In the genomic region with DNA sequence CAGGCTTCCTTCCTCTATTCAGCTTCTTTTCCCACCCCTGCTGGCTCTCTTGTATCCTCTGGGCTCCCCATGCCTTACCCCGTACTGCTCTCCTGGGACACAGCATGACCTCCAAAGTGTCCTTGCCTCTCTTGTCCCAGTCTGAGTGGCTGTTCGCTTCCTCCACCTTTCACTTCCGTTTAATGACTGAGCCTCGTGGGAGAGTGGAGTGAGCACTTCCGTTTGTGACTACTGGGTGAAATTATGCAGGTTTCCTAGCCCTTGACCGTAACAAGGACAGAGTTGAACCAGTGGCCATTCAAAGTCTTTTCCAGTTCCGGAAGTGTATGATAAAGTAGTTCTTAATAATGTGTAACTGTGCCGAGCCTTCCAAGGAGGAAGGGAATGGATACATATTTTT, we compare ENCODE assay signal across 8 cellular contexts.
A peak's percentile ranks its signal among the peaks of the same experiment; 100 is the strongest.
DNase-seq lines count a peak whose midpoint lies in the region; ATAC-seq and TF ChIP-seq lines count a peak whose summit lies in the region.

No MANE protein-coding gene starts in this region.

- TF ChIP-seq CTCF in brain microvascular endothelial cell (IDR thresholded peaks at IDR 0.05; ENCODE audit: low read depth, low read length, missing control alignments) (no peak), vagina (IDR thresholded peaks at IDR 0.05) (no peak)

- H3K4me3 ChIP-seq in brain microvascular endothelial cell (ENCODE audit: low read depth, low read length): no peak overlapping the region
- H3K4me3 ChIP-seq in vagina: no peak overlapping the region

- H3K4me1 ChIP-seq in vagina: peaks cover 86% of the 10 kb centered on the region

- H3K36me3 ChIP-seq in brain microvascular endothelial cell (replicated peaks) (no peaks in the 10 kb centered on the region), vagina (no peaks in the 10 kb centered on the region)

- H3K27me3 ChIP-seq in brain microvascular endothelial cell (replicated peaks): no peaks in the 10 kb centered on the region
- no peaks in the 10 kb centered on the region for H3K27me3 ChIP-seq in vagina

- ATAC-seq in GM19463 (IDR thresholded peaks at IDR 0.05; ENCODE audit: unreplicated experiment): peak; percentile 86
- peak; percentile 88 for ATAC-seq in HG03175 (IDR thresholded peaks at IDR 0.05; ENCODE audit: unreplicated experiment)

- no peak for TF ChIP-seq POLR2A in vagina (IDR thresholded peaks at IDR 0.05)

- H3K27ac ChIP-seq in brain microvascular endothelial cell (no peak overlapping the region), vagina (no peak overlapping the region)

- DNase-seq in brain microvascular endothelial cell (peak; percentile 35), renal cortical epithelial cell (ENCODE audit: low read depth) (peak; percentile 76), activated gamma-delta T cell treated with Interleukin-2 at 50 U/mL for 16 hours (no peak), NCI-H187 (lab: John Stamatoyannopoulos, UW) (no peak), vagina (ENCODE audit: extremely low spot score in 2 of 2) (no peak), middle frontal gyrus (ENCODE audit: extremely low spot score, low spot score) (no peak)

- intact Hi-C loops in vagina (cut with DNase I): no loop called here

- in situ Hi-C loops in brain microvascular endothelial cell (cut with HindIII; ENCODE audit: low pct_ligation_motif_present, low sequenced_read_pairs): no loop called here

- no peaks in the 10 kb centered on the region for H3K9me3 ChIP-seq in vagina

Comparison
In these comparisons a context has a peak if more than half of its experiments do, and no peak if none do; other contexts are left out.
1. DNase-seq: peak in brain microvascular endothelial cell (single experiment) and renal cortical epithelial cell (single experiment); none in activated gamma-delta T cell treated with Interleukin-2 at 50 U/mL for 16 hours (single experiment), NCI-H187 (0 of 2), vagina (0 of 2) and middle frontal gyrus (single experiment).